ENCODE assay signal across 8 cellular contexts in the genomic region with DNA sequence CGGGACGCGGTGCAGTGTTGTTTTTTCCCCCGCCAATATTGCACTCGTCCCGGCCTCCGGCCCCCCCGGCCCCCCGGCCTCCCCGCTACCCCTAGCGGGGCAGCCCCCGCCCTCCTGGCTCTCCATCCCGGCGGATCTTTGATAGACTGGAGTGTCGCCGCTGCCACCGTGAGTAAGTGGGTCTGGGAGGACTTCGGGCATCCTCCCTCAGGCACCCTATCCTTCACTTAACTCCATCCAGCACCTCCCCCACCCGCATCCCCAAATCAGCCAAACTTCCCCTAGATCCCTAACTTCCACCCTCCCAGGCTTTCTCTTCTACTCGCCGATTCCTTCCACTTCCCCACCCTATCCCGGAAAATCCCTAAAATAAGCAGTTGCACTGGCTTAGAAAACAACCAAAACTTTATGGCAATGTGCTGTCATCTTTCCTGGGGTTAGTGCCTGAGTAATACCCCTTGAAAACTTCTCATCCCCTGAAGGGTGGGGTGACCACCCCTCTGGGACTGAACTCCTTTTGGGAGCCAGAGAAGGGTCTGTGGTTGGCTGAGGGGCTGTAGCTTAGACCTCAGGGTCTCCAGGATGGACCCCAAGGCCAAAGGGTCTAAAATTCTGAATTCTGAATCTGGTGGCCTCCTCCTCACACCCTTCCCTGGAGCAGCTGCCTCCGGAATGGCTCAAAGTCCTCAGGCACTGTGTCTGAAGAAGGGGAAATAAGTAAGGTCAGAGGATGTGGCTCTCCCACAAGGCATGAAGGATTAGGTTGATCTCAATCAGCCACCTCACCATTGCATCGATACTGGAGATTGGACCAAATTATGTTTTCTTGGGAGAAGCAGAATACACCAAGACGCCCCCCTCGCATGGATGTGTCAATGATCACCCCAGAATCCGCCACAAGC. TPM values are rescaled to one million over a fixed set of nuclear protein-coding genes. Genes with fewer than 3 reads are reported as not detected.
DNase-seq lines count a peak whose midpoint lies in the region; ATAC-seq and TF ChIP-seq lines count a peak whose summit lies in the region.

No MANE protein-coding gene starts in this region.

- H3F3A ChIP-seq in Loucy (ENCODE audit: low read depth): no peaks in the 10 kb centered on the region

- H3K4me1 Mint-ChIP-seq in naive B cell: peaks cover 23 to 33% (median 23%) of the 10 kb centered on the region in 3 donors

- no peaks in the 10 kb centered on the region for H3K9me2 ChIP-seq in Loucy (replicated peaks; ENCODE audit: low read depth, low read length)

- no peaks in the 10 kb centered on the region for H3K9me3 Mint-ChIP-seq in naive B cell

- H3K4me2 ChIP-seq in Loucy (ENCODE audit: low read depth, low read length, poor library complexity, severe bottlenecking): peak overlapping the region; percentile 93

- H3K27ac Mint-ChIP-seq in naive B cell: peak overlapping the region; percentile 21 to 96 (median 84)

- H3K36me3 ChIP-seq in BJ (ENCODE audit: control insufficient read depth, insufficient read depth, low read length) (peaks cover 15% of the 10 kb centered on the region), Loucy (ENCODE audit: insufficient read depth, low read length) (no peaks in the 10 kb centered on the region)

- H2AFZ ChIP-seq in Loucy (ENCODE audit: low read length): no peak overlapping the region

- peak overlapping the region; percentile 64 for H3K4me3 ChIP-seq in BJ (ENCODE audit: low read depth, low read length)
- peak overlapping the region; percentile 74 for H3K4me3 ChIP-seq in Loucy (ENCODE audit: low read length, poor library complexity, severe bottlenecking)
- peak overlapping the region; percentile 70 for H3K4me3 ChIP-seq in choroid plexus epithelial cell (ENCODE audit: low read depth, low read length)

- ATAC-seq in naive B cell (ENCODE audit: low read depth in 2 of 2) (peak in 1 of 2 donors; percentile 0), GM21737 (IDR thresholded peaks at IDR 0.05; ENCODE audit: unreplicated experiment) (no peak)

- DNase-seq in BJ (ENCODE audit: low read depth): no peak
- no peak for DNase-seq in choroid plexus epithelial cell (ENCODE audit: low read depth)
- DNase-seq in naive B cell: no peak
- no peak for DNase-seq in SKM-1 (lab: John Stamatoyannopoulos, UW; ENCODE audit: unreplicated experiment)
- DNase-seq in central memory CD4-positive, alpha-beta T cell: no peak
- DNase-seq in OCI-M2 (lab: John Stamatoyannopoulos, UW; ENCODE audit: unreplicated experiment): no peak

- peak overlapping the region; percentile 57 to 94 (median 74) for H3K4me3 Mint-ChIP-seq in naive B cell

- no peaks in the 10 kb centered on the region for H3K9me3 ChIP-seq in Loucy (ENCODE audit: insufficient read depth, low read depth, low read length)

- H3K4me1 ChIP-seq in Loucy (ENCODE audit: insufficient read depth, low read length, poor library complexity, severe bottlenecking): peaks cover 16% of the 10 kb centered on the region

- POLR2A ChIA-PET in BJ (lab: Charles Lee): interaction anchor here (0.9 kb wide), 1 partner anchor 60 kb away, joined by 8 read pairs; no protein-coding TSS in a partner anchor

- no peaks in the 10 kb centered on the region for H3K27me3 ChIP-seq in BJ (ENCODE audit: control insufficient read depth, insufficient read depth, low read length)
- no peaks in the 10 kb centered on the region for H3K27me3 ChIP-seq in Loucy (ENCODE audit: insufficient read depth, low read length, poor library complexity, severe bottlenecking)

- H3K9ac ChIP-seq in Loucy (ENCODE audit: low read depth, low read length, poor library complexity, severe bottlenecking): no peak overlapping the region

- H4K20me1 ChIP-seq in Loucy (ENCODE audit: insufficient read depth, low read length, poor library complexity, severe bottlenecking): no peaks in the 10 kb centered on the region

- no peaks in the 10 kb centered on the region for H3K36me3 Mint-ChIP-seq in naive B cell

- TF ChIP-seq CTCF in BJ (IDR thresholded peaks at IDR 0.05; ENCODE audit: insufficient read depth, low read depth, low read length): no peak
- TF ChIP-seq CTCF in Loucy (conservative IDR thresholded peaks at IDR 0.05; ENCODE audit: low read length): no peak
- TF ChIP-seq CTCF in choroid plexus epithelial cell (conservative IDR thresholded peaks at IDR 0.05; ENCODE audit: low read depth, low read length): no peak

- H3K27me3 Mint-ChIP-seq in naive B cell: peaks cover 0 to 24% (median 7%) of the 10 kb centered on the region in 3 donors

- CTCF ChIA-PET in BJ (lab: Yijun Ruan, JAX): interaction anchor here (1.2 to 7.5 kb wide), 3 partner anchors 10 to 28 kb away, joined by 6 to 147 read pairs (median 79); a partner anchor contains a TSS

- H3K79me2 ChIP-seq in Loucy (ENCODE audit: insufficient read depth, low read length): no peaks in the 10 kb centered on the region

RNA-seq across cellular contexts. Expression of a gene that starts 12.2 kb away (rescaled TPM):
- polyA plus RNA-seq in BJ (2011; rRNA removed) (48.0 and 61.4 TPM in 2 replicates), naive B cell (ENCODE audit: low read depth in 6 of 6) (1 to 10 TPM; 1.1 to 3.9 (median 2.2) TPM)
- 30.9 and 40.7 TPM in 2 replicates for polyA minus RNA-seq in BJ (2011; rRNA and poly(A)+ RNA removed)

RNA-seq across cellular contexts. Expression of a gene that starts 13.0 kb away (rescaled TPM):
- polyA plus RNA-seq in BJ (2011; rRNA removed) (56.5 and 72.7 TPM in 2 replicates), naive B cell (ENCODE audit: low read depth in 6 of 6) (10 to 100 TPM; 35.5 to 49.1 (median 42.0) TPM)
- 32.6 and 60.6 TPM in 2 replicates for polyA minus RNA-seq in BJ (2011; rRNA and poly(A)+ RNA removed)

RNA-seq across cellular contexts. Expression of a gene that starts 21.8 kb away (rescaled TPM):
- 3.5 and 5.4 TPM in 2 replicates for polyA plus RNA-seq in BJ (2011; rRNA removed)
- 5.8 and 7.3 TPM in 2 replicates for polyA minus RNA-seq in BJ (2011; rRNA and poly(A)+ RNA removed)
- polyA plus RNA-seq in naive B cell (ENCODE audit: low read depth in 6 of 6): under 1 TPM in 2 of 6 donors, not detected in 4; 0.13 to 0.35 TPM

RNA-seq across cellular contexts. Expression of a gene that starts 22.3 kb away (rescaled TPM):
- 211 and 225 TPM in 2 replicates for polyA plus RNA-seq in BJ (2011; rRNA removed)
- 235 and 300 TPM in 2 replicates for polyA minus RNA-seq in BJ (2011; rRNA and poly(A)+ RNA removed)
- 100 to 1,000 TPM; 340 to 379 (median 354) TPM for polyA plus RNA-seq in naive B cell (ENCODE audit: low read depth in 6 of 6)

RNA-seq across cellular contexts. Expression of a gene that starts 55.1 kb away (rescaled TPM):
- polyA plus RNA-seq in BJ (2011; rRNA removed): 28.0 and 34.1 TPM in 2 replicates
- 8.4 and 11.8 TPM in 2 replicates for polyA minus RNA-seq in BJ (2011; rRNA and poly(A)+ RNA removed)
- polyA plus RNA-seq in naive B cell (ENCODE audit: low read depth in 6 of 6): 100 to 1,000 TPM in 1 of 6 donors, 10 to 100 TPM in 5; 77.4 to 100 (median 90.5) TPM
